Comparison of ENCODE assay signal across 9 cellular contexts in genomic region chr12:106345739-106346138, GRCh38. TPM values are rescaled to one million over a fixed set of nuclear protein-coding genes. Genes with fewer than 3 reads are reported as not detected.
DNase-seq lines count a peak whose midpoint lies in the region; ATAC-seq, FAIRE-seq and TF ChIP-seq lines count a peak whose summit lies in the region.
"Had no signal": no experiment of that assay in that cellular context is flagged by ENCODE, and none has a peak within 500 bp of the region (broad histone marks: within the 10 kb centered on the region; RNA-seq: fewer than 3 reads in every experiment).

No MANE protein-coding gene starts in this region.

- peaks cover 25% of the 10 kb centered on the region for H3K4me1 Mint-ChIP-seq in nephron progenitor cell
- H3K4me1 Mint-ChIP-seq: activated naive CD4-positive, alpha-beta T cell treated with anti-CD3 and anti-CD28 coated beads, Interleukin-2, amount 50 U/mL, for 24 hours had no signal

- FAIRE-seq in RCC 7860 (lab: Jason Lieb, UNC): no peak

- intact Hi-C loops in Right ventricle myocardium inferior (cut with DNase I) (loop anchor here (2.0 kb wide), 1 partner anchor 119 kb away; no protein-coding TSS in a partner anchor), cardiac septum (cut with DNase I) (loop anchor here (2.0 to 10.0 kb wide), 2 partner anchors 119 to 931 kb away; no protein-coding TSS in a partner anchor)

- peaks cover 9% of the 10 kb centered on the region for H3K36me3 Mint-ChIP-seq in nephron progenitor cell (ENCODE audit: low read depth)

- no peaks in the 10 kb centered on the region for H3K9me3 Mint-ChIP-seq in nephron progenitor cell
- H3K9me3 Mint-ChIP-seq: activated naive CD4-positive, alpha-beta T cell treated with anti-CD3 and anti-CD28 coated beads, Interleukin-2, amount 50 U/mL, for 24 hours had no signal

- DNase-seq in Right ventricle myocardium inferior (ENCODE audit: missing footprints) (no peak), cardiac septum (ENCODE audit: low spot score) (no peak), RCC 7860 (ENCODE audit: low spot score) (peak; percentile 17), nephron progenitor cell (peak; percentile 26)

- no peak overlapping the region for H3K4me3 Mint-ChIP-seq in nephron progenitor cell
- H3K4me3 Mint-ChIP-seq: activated naive CD4-positive, alpha-beta T cell treated with anti-CD3 and anti-CD28 coated beads, Interleukin-2, amount 50 U/mL, for 24 hours had no signal

- peak; percentile 34 for TF ChIP-seq CTCF in nephron progenitor cell (IDR thresholded peaks at IDR 0.05)

- H3K27me3 Mint-ChIP-seq in nephron progenitor cell (ENCODE audit: low read depth, poor library complexity): peaks cover 11% of the 10 kb centered on the region
- H3K27me3 Mint-ChIP-seq: activated naive CD4-positive, alpha-beta T cell treated with anti-CD3 and anti-CD28 coated beads, Interleukin-2, amount 50 U/mL, for 24 hours had no signal

- peak overlapping the region; percentile 25 for H3K27ac Mint-ChIP-seq in nephron progenitor cell
- H3K27ac Mint-ChIP-seq: activated naive CD4-positive, alpha-beta T cell treated with anti-CD3 and anti-CD28 coated beads, Interleukin-2, amount 50 U/mL, for 24 hours had no signal

- no peak for TF ChIP-seq POLR2A in GM18505 (IDR thresholded peaks at IDR 0.05; ENCODE audit: borderline replicate concordance, extremely low read depth, insufficient read depth, insufficient read length)

- ATAC-seq in Right ventricle myocardium inferior (peak; percentile 32), esophagus mucosa (peak; percentile 75), HG02763 (IDR thresholded peaks at IDR 0.05; ENCODE audit: unreplicated experiment) (no peak), HG02571 (IDR thresholded peaks at IDR 0.05; ENCODE audit: unreplicated experiment) (no peak), GM18505 (IDR thresholded peaks at IDR 0.05; ENCODE audit: unreplicated experiment) (no peak)

RNA-seq across cellular contexts. Expression of gene POLR3B, which starts 11.8 kb away (rescaled TPM):
- total RNA-seq in Right ventricle myocardium inferior (7.3 TPM), cardiac septum (9.4 TPM), esophagus mucosa (9.4 TPM)

RNA-seq across cellular contexts. Expression of gene TCP11L2, which starts 43.2 kb away (rescaled TPM):
- total RNA-seq in Right ventricle myocardium inferior (93.7 TPM), cardiac septum (61.2 TPM), esophagus mucosa (35.3 TPM)

Comparison
In these comparisons a context has a peak if more than half of its experiments do, and no peak if none do; other contexts are left out.
1. ATAC-seq: peak in Right ventricle myocardium inferior (single experiment) and esophagus mucosa (single experiment); none in HG02763 (single experiment), HG02571 (single experiment) and GM18505 (single experiment).
2. DNase-seq: peak in RCC 7860 (single experiment) and nephron progenitor cell (single experiment); none in Right ventricle myocardium inferior (single experiment) and cardiac septum (single experiment).